13 cellular contexts compared by ENCODE assay signal in genomic region chr19:39152066-39152465, GRCh38. TPM values are rescaled to one million over a fixed set of nuclear protein-coding genes. Genes with fewer than 3 reads are reported as not detected.
DNase-seq lines count a peak whose midpoint lies in the region; ATAC-seq and TF ChIP-seq lines count a peak whose summit lies in the region.
"Had no signal": no experiment of that assay in that cellular context is flagged by ENCODE, and none has a peak within 500 bp of the region (broad histone marks: within the 10 kb centered on the region; RNA-seq: fewer than 3 reads in every experiment).

No MANE protein-coding gene starts in this region.

- TF ChIP-seq CTCF in RWPE2 (IDR thresholded peaks at IDR 0.05; ENCODE audit: poor library complexity, severe bottlenecking) (no peak), epithelial cell of esophagus (IDR thresholded peaks at IDR 0.05; ENCODE audit: insufficient read depth, low read depth, low read length, missing control alignments) (no peak), type B pancreatic cell (conservative IDR thresholded peaks at IDR 0.05) (no peak), sigmoid colon (IDR thresholded peaks at IDR 0.05) (no peak)

- no peak overlapping the region for H3K9ac ChIP-seq in BLaER1

- intact Hi-C loops in sigmoid colon (cut with DNase I) = no loop called here

- H3K27me3 Mint-ChIP-seq in type B pancreatic cell = no peaks in the 10 kb centered on the region

- peak overlapping the region; percentile 75 for H3K4me2 ChIP-seq in BLaER1

- H3K4me3 ChIP-seq in BLaER1 = no peak overlapping the region
- H3K4me3 ChIP-seq in RWPE2 (ENCODE audit: severe bottlenecking) = no peak overlapping the region
- no peak overlapping the region for H3K4me3 ChIP-seq in epithelial cell of esophagus (ENCODE audit: low read length)
- H3K4me3 ChIP-seq in sigmoid colon = no peak overlapping the region

- peaks cover 9% of the 10 kb centered on the region for H3K9me3 ChIP-seq in BLaER1
- H3K9me3 ChIP-seq in RWPE2 (ENCODE audit: severe bottlenecking) = no peaks in the 10 kb centered on the region
- no peaks in the 10 kb centered on the region for H3K9me3 ChIP-seq in sigmoid colon

- DNase-seq in RWPE2 (ENCODE audit: low spot score) (no peak), epithelial cell of esophagus (ENCODE audit: low read depth) (peak; percentile 72), type B pancreatic cell (ENCODE audit: extremely low spot score, unreplicated experiment) (no peak), sigmoid colon (no peak), RPMI8226 (no peak), NCI-H526 (lab: John Stamatoyannopoulos, UW) (no peak)
- DNase-seq: CD4-positive, CD25-positive, alpha-beta regulatory T cell; DMS53; GF-D8 had no signal

- peak overlapping the region; percentile 61 for H3K4me3 Mint-ChIP-seq in type B pancreatic cell

- peaks cover 23% of the 10 kb centered on the region for H3K36me3 Mint-ChIP-seq in type B pancreatic cell

- H4K20me1 ChIP-seq in BLaER1 = peaks cover 77% of the 10 kb centered on the region

- TF ChIP-seq EP300 in sigmoid colon (IDR thresholded peaks at IDR 0.05) = no peak

- peaks cover 60% of the 10 kb centered on the region for H3K4me1 ChIP-seq in BLaER1
- peaks cover 17% of the 10 kb centered on the region for H3K4me1 ChIP-seq in RWPE2 (ENCODE audit: insufficient read depth, poor library complexity, severe bottlenecking)
- H3K4me1 ChIP-seq in sigmoid colon = peaks cover 0 to 27% (median 25%) of the 10 kb centered on the region in 4 donors

- no peak overlapping the region for H3K27ac ChIP-seq in BLaER1
- no peak overlapping the region for H3K27ac ChIP-seq in RWPE2 (ENCODE audit: poor library complexity, severe bottlenecking)
- H3K27ac ChIP-seq in sigmoid colon = no peak overlapping the region

- H3K9me3 Mint-ChIP-seq in type B pancreatic cell = peaks cover 5% of the 10 kb centered on the region
- H3K9me3 Mint-ChIP-seq: CD4-positive, CD25-positive, alpha-beta regulatory T cell had no signal

- peaks cover 22% of the 10 kb centered on the region for H3K36me3 ChIP-seq in BLaER1
- no peaks in the 10 kb centered on the region for H3K36me3 ChIP-seq in RWPE2 (ENCODE audit: low read depth)
- no peaks in the 10 kb centered on the region for H3K36me3 ChIP-seq in sigmoid colon

- no peak for TF ChIP-seq POLR2A in sigmoid colon (IDR thresholded peaks at IDR 0.05)

- peaks cover 38% of the 10 kb centered on the region for H3K4me1 Mint-ChIP-seq in type B pancreatic cell (ENCODE audit: unreplicated experiment)

- H3K27ac Mint-ChIP-seq in type B pancreatic cell = peak overlapping the region; percentile 91
- H3K27ac Mint-ChIP-seq: CD4-positive, CD25-positive, alpha-beta regulatory T cell had no signal

- ATAC-seq in RWPE2 (ENCODE audit: low read depth) = 0 out of 3 replicates have a peak, but pooled peaks have one; percentile 19
- ATAC-seq: HCT116 had no signal

- H3K27me3 ChIP-seq in BLaER1 = no peaks in the 10 kb centered on the region
- H3K27me3 ChIP-seq in RWPE2 (ENCODE audit: insufficient read depth, poor library complexity, severe bottlenecking) = no peaks in the 10 kb centered on the region
- H3K27me3 ChIP-seq in sigmoid colon = no peaks in the 10 kb centered on the region

- WGBS in sigmoid colon, 2 donors = 90 to 95% methylated on average over 10 of the region's 10 CpGs

RNA-seq across cellular contexts. Expression of gene PAK4, which starts 26.5 kb away (rescaled TPM):
- 52.1 and 64.3 TPM in 2 replicates for total RNA-seq in type B pancreatic cell (ENCODE audit: low replicate concordance)
- 10 to 100 TPM in 2 of 4 donors, 1 to 10 TPM in 2; 6.2 to 27.1 (median 9.3) TPM for total RNA-seq in sigmoid colon
- polyA plus RNA-seq in sigmoid colon = 10 to 100 TPM; 42.1 to 62.0 (median 45.0) TPM

RNA-seq across cellular contexts. Expression of gene NCCRP1, which starts 44.7 kb away (rescaled TPM):
- total RNA-seq in type B pancreatic cell (ENCODE audit: low replicate concordance) (19.0 and 22.6 TPM in 2 replicates), sigmoid colon (under 1 TPM in 1 of 4 donors, not detected in 3; 0.41 TPM)
- under 1 TPM in 2 of 3 donors, not detected in 1; 0.52 to 0.60 TPM for polyA plus RNA-seq in sigmoid colon
- total RNA-seq: A673; CD4-positive, CD25-positive, alpha-beta regulatory T cell had no signal
- polyA plus RNA-seq: CD4-positive, CD25-positive, alpha-beta regulatory T cell had no signal

RNA-seq across cellular contexts. Expression of gene SYCN, which starts 52.0 kb away (rescaled TPM):
- total RNA-seq in type B pancreatic cell (ENCODE audit: low replicate concordance) (not detected in 2 replicates), sigmoid colon (not detected)
- not detected for polyA plus RNA-seq in sigmoid colon
- total RNA-seq: A673; CD4-positive, CD25-positive, alpha-beta regulatory T cell had no signal
- polyA plus RNA-seq: BJ; CD4-positive, CD25-positive, alpha-beta regulatory T cell had no signal

Comparison
In these comparisons a context has a peak if more than half of its experiments do, and no peak if none do; other contexts are left out.
1. RNA of gene NCCRP1, which starts 44.7 kb away (total RNA-seq): 19.0 to 22.6 TPM in type B pancreatic cell; 0.41 TPM in sigmoid colon; every median in the first group is over 10 times any median in the second.